In genomic region chr1:100896481-100896982, GRCh38 we compare ENCODE assay signal across 8 cellular contexts. TPM values are rescaled to one million over a fixed set of nuclear protein-coding genes. Genes with fewer than 3 reads are reported as not detected.
DNase-seq lines count a peak whose midpoint lies in the region; ATAC-seq lines count a peak whose summit lies in the region.

No MANE protein-coding gene starts in this region.

- H3K27me3 ChIP-seq in HUES6 (ENCODE audit: control insufficient read depth, insufficient read depth, low read length) (no peaks in the 10 kb centered on the region), right cardiac atrium (ENCODE audit: control insufficient read depth, insufficient read depth) (no peaks in the 10 kb centered on the region)

- DNase-seq in EL (peak; percentile 60), SK-N-MC (ENCODE audit: low read depth, low spot score) (no peak), right cardiac atrium (no peak), skeletal muscle cell (ENCODE audit: low read depth) (peak; percentile 20), OCI-M2 (lab: John Stamatoyannopoulos, UW; ENCODE audit: unreplicated experiment) (no peak)
- peak; percentile 69 for DNase-seq in activated naive CD8-positive, alpha-beta T cell treated with anti-CD3 and anti-CD28 coated beads for 36 hours

- peak overlapping the region; percentile 66; the same call in 1 of the 2 replicates for H3K27ac ChIP-seq in HUES6 (ENCODE audit: low read depth, low read length)
- H3K27ac ChIP-seq in SK-N-MC, result 0 out of 2 replicates have a peak overlapping the region, but pooled peaks have one; percentile 47
- H3K27ac ChIP-seq in right cardiac atrium (ENCODE audit: low read length), result peak overlapping the region; percentile 85

- H3K9me3 ChIP-seq in HUES6 (ENCODE audit: control insufficient read depth, insufficient read depth, low read depth, low read length) (peaks cover 4% of the 10 kb centered on the region; the same call in 1 of the 2 replicates), SK-N-MC (ENCODE audit: low read depth, low read length) (no peaks in the 10 kb centered on the region), right cardiac atrium (ENCODE audit: control insufficient read depth, low read length) (no peaks in the 10 kb centered on the region)

- ATAC-seq in GM21423 (IDR thresholded peaks at IDR 0.05; ENCODE audit: unreplicated experiment) (peak; percentile 41), right cardiac atrium (peak; percentile 1 to 14)

- no peaks in the 10 kb centered on the region for H3K9me3 Mint-ChIP-seq in activated naive CD8-positive, alpha-beta T cell treated with anti-CD3 and anti-CD28 coated beads for 36 hours

- H3K4me3 Mint-ChIP-seq in activated naive CD8-positive, alpha-beta T cell treated with anti-CD3 and anti-CD28 coated beads for 36 hours, result peak overlapping the region; percentile 97

- H3K9ac ChIP-seq in HUES6 (ENCODE audit: low read length), result peak overlapping the region; percentile 88
- peak overlapping the region; percentile 97 for H3K9ac ChIP-seq in SK-N-MC (ENCODE audit: insufficient read length)

- intact Hi-C loops in right cardiac atrium (cut with DNase I), result no loop called here

- H3K27ac Mint-ChIP-seq in activated naive CD8-positive, alpha-beta T cell treated with anti-CD3 and anti-CD28 coated beads for 36 hours, result peak overlapping the region; percentile 99

- peaks cover 3% of the 10 kb centered on the region for H3K4me1 ChIP-seq in HUES6 (ENCODE audit: control insufficient read depth, insufficient read depth, low read length)
- no peaks in the 10 kb centered on the region for H3K4me1 ChIP-seq in right cardiac atrium (ENCODE audit: control insufficient read depth, insufficient read depth, low read length)

- 1% methylated on average over 12 of the region's 12 CpGs for WGBS in right cardiac atrium

- H3K36me3 Mint-ChIP-seq in activated naive CD8-positive, alpha-beta T cell treated with anti-CD3 and anti-CD28 coated beads for 36 hours, result peaks cover 55% of the 10 kb centered on the region

- H3K27me3 Mint-ChIP-seq in activated naive CD8-positive, alpha-beta T cell treated with anti-CD3 and anti-CD28 coated beads for 36 hours, result no peaks in the 10 kb centered on the region

- H3K36me3 ChIP-seq in HUES6 (ENCODE audit: control insufficient read depth, insufficient read depth, low read length) (peaks cover 40% of the 10 kb centered on the region), SK-N-MC (ENCODE audit: insufficient read depth, low read length) (peaks cover 31% of the 10 kb centered on the region)

- H3K4me3 ChIP-seq in HUES6 (ENCODE audit: low read depth, low read length) (peak overlapping the region; percentile 95), SK-N-MC (peak overlapping the region; percentile 97), right cardiac atrium (ENCODE audit: low read length) (peak overlapping the region; percentile 91), skeletal muscle cell (ENCODE audit: low read depth, low read length) (peak overlapping the region; percentile 89)

- peaks cover 48% of the 10 kb centered on the region for H3K4me1 Mint-ChIP-seq in activated naive CD8-positive, alpha-beta T cell treated with anti-CD3 and anti-CD28 coated beads for 36 hours

RNA-seq across cellular contexts. Expression of gene SLC30A7, which starts 0.6 kb away (rescaled TPM):
- total RNA-seq in activated naive CD8-positive, alpha-beta T cell treated with anti-CD3 and anti-CD28 coated beads for 36 hours, result 10 to 100 TPM; 38.9 to 40.9 TPM
- 10 to 100 TPM in 1 of 4 donors, 1 to 10 TPM in 3; 7.2 to 12.3 (median 9.2) TPM for total RNA-seq in right cardiac atrium
- polyA plus RNA-seq in right cardiac atrium, result 2.1 TPM

RNA-seq across cellular contexts. Expression of gene EXTL2, which starts 1.9 kb away (rescaled TPM):
- total RNA-seq in activated naive CD8-positive, alpha-beta T cell treated with anti-CD3 and anti-CD28 coated beads for 36 hours, result 10 to 100 TPM in 1 of 2 experiments, 1 to 10 TPM in 1; 10.0 to 10.8 TPM
- 10 to 100 TPM in 2 of 4 donors, 1 to 10 TPM in 2; 8.9 to 12.0 (median 10.3) TPM for total RNA-seq in right cardiac atrium
- polyA plus RNA-seq in right cardiac atrium, result 7.6 TPM

Comparison
In these comparisons a context has a peak if more than half of its experiments do, and no peak if none do; other contexts are left out.
1. DNase-seq: peak in EL (single experiment), activated naive CD8-positive, alpha-beta T cell treated with anti-CD3 and anti-CD28 coated beads for 36 hours (single experiment) and skeletal muscle cell (single experiment); none in SK-N-MC (single experiment), right cardiac atrium (0 of 3) and OCI-M2 (single experiment).
2. Peak in every context shown above with its lines, with median percentiles within 50 percentile points of each other: H3K27ac ChIP-seq and H3K4me3 ChIP-seq.